Comparison of ENCODE assay signal across 1 cellular context in the genomic region with DNA sequence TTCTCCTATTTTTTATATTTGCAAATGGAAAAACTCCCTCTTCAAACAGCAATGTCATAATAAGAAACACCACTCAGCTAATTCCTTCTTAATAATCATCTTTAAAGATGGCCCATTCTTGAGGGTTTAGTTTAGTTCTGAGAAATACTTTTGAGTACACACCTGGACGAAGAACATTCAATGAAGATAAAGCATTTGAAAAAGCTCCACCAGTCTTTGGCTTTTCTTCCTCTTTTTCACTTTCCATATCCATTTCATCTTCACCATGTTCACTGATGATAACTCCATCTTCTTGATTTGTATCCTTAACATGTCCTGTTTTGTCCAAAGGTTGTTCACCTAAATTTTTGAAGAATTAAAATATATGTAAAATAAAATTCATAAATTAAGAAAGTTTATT.
TF ChIP-seq lines count a peak whose summit lies in the region.

No MANE protein-coding gene starts in this region.

TF ChIP-seq in GM12878, 131 proteins besides CTCF, POLR2A, EP300 and RAD21 (continued from another document):
- no peak for TF ChIP-seq CHD4 (IDR thresholded peaks at IDR 0.05)
- no peak for TF ChIP-seq USF2 (IDR thresholded peaks at IDR 0.05; ENCODE audit: borderline replicate concordance, low read depth, low read length)
- TF ChIP-seq, protein P1, sequence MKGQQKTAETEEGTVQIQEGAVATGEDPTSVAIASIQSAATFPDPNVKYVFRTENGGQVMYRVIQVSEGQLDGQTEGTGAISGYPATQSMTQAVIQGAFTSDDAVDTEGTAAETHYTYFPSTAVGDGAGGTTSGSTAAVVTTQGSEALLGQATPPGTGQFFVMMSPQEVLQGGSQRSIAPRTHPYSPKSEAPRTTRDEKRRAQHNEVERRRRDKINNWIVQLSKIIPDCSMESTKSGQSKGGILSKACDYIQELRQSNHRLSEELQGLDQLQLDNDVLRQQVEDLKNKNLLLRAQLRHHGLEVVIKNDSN (IDR thresholded peaks at IDR 0.05; ENCODE audit: borderline replicate concordance, extremely low read length, insufficient read depth, low read depth, low read length): no peak
- TF ChIP-seq SMARCA5 (IDR thresholded peaks at IDR 0.05): no peak
- no peak for TF ChIP-seq ZBED1 (IDR thresholded peaks at IDR 0.05; ENCODE audit: borderline replicate concordance)
- no peak for TF ChIP-seq RBBP5 (conservative IDR thresholded peaks at IDR 0.05)
- no peak for TF ChIP-seq CBFB (IDR thresholded peaks at IDR 0.05; ENCODE audit: low read depth)
- TF ChIP-seq JUND (IDR thresholded peaks at IDR 0.05; ENCODE audit: low read depth, low read length): no peak
- no peak for TF ChIP-seq EGR1 (IDR thresholded peaks at IDR 0.05; ENCODE audit: borderline replicate concordance in 1 of 2, low read depth in 2 of 2, low read length in 2 of 2)
- TF ChIP-seq NFIC (IDR thresholded peaks at IDR 0.05; ENCODE audit: low read depth, low read length): no peak
